Comparison of ENCODE assay signal across 26 cellular contexts in the genomic region with DNA sequence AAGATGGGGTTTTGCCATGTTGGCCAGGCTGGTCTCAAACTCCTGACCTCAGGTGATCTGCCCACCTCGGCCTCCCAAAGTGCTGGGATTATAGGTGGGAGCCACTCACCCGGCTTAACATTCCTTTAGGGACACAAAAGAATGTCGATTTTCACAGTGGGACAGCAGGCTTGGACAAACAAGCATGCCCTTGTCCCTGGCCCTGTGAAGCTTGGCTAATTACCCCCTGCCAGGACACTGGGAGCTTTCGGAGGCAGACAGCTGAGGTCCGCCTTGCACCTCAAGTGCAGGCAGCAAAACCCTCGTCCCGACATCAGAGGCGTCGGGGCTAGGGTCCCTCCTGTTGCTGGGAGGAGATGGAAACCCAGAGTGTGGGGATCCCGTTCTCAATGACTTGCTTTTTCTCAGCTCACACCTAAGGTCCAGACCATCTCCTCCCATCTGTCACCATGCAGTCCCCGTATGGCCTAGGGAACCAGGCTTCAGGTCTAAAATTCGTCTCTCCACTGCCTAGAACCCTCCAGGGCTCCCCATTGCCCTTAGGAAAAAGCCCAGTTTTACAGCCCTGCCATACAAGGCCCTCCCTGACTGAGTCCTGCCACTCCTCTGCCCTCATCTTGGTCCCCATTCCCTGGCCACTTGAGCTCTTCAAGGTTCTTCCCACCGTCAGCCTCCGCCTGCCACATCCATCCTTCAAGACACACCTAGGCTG. TPM values are rescaled to one million over a fixed set of nuclear protein-coding genes. Genes with fewer than 3 reads are reported as not detected.
A peak's percentile ranks its signal among the peaks of the same experiment; 100 is the strongest.
DNase-seq lines count a peak whose midpoint lies in the region; ATAC-seq and TF ChIP-seq lines count a peak whose summit lies in the region.
"Had no signal": no experiment of that assay in that cellular context is flagged by ENCODE, and none has a peak within 500 bp of the region (broad histone marks: within the 10 kb centered on the region; RNA-seq: fewer than 3 reads in every experiment).

No MANE protein-coding gene starts in this region.

- peaks cover 15% of the 10 kb centered on the region for H3K4me1 ChIP-seq in endodermal cell (ENCODE audit: control insufficient read depth, insufficient read depth, low read length)
- H3K4me1 ChIP-seq: breast epithelium had no signal

- peak overlapping the region; percentile 11 for H3K4me3 Mint-ChIP-seq in endodermal cell
- H3K4me3 Mint-ChIP-seq: activated T-cell treated with anti-CD3 and anti-CD28 coated beads, Interleukin-2, amount 50 U/mL, for 24 hours; natural killer cell; T-cell had no signal

- peaks cover 37% of the 10 kb centered on the region for H3K4me1 Mint-ChIP-seq in endodermal cell

- no peak overlapping the region for H3K4me3 ChIP-seq in H7 (ENCODE audit: insufficient read depth, low read depth, low read length)
- no peak overlapping the region for H3K4me3 ChIP-seq in endodermal cell (ENCODE audit: low read length)
- H3K4me3 ChIP-seq: adrenal gland, breast epithelium, PC-9, psoas muscle, skin epidermis, thoracic aorta had no signal

- H3K27me3 ChIP-seq in H7 (ENCODE audit: control insufficient read depth, insufficient read depth, low read length) (no peaks in the 10 kb centered on the region), endodermal cell (ENCODE audit: control insufficient read depth, insufficient read depth, low read length, poor library complexity, severe bottlenecking) (no peaks in the 10 kb centered on the region)
- H3K27me3 ChIP-seq: adrenal gland, breast epithelium had no signal

- DNase-seq in H7: peak; percentile 57
- DNase-seq in NCI-H146 treated with DMSO at 0.1 percent for 48 hours (lab: John Stamatoyannopoulos, UW; ENCODE audit: unreplicated experiment): peak; percentile 24
- DNase-seq in endodermal cell: peak; percentile 95
- DNase-seq in retina: peak; percentile 60
- no peak for DNase-seq in HPDE6-E6E7 (ENCODE audit: extremely low spot score)
- no peak for DNase-seq in NCI-H1436 (lab: John Stamatoyannopoulos, UW)
- DNase-seq: activated CD8-positive, alpha-beta memory T cell treated with anti-CD3 and anti-CD28 coated beads for 24 hours; activated T-cell treated with anti-CD3 and anti-CD28 coated beads, Interleukin-2, amount 50 U/mL, for 24 hours; adrenal gland; DMS 273 treated with DMSO at 0.1 percent for 48 hours; GF-D8; midbrain; natural killer cell; NCI-H1930; PC-9; psoas muscle; SHP77 treated with DMSO at 0.1 percent for 48 hours; stimulated activated CD4-positive, alpha-beta T cell treated with anti-CD3 and anti-CD28 coated beads, Interleukin-1b, Interleukin-23, amount 100 ng/mL, for 48 hours; T-cell had no signal

- no peaks in the 10 kb centered on the region for H3K9me3 ChIP-seq in endodermal cell (ENCODE audit: control insufficient read depth, low read length)
- H3K9me3 ChIP-seq: adrenal gland, breast epithelium, psoas muscle, thoracic aorta had no signal

- H3K36me3 ChIP-seq in H7 (replicated peaks; ENCODE audit: control insufficient read depth, insufficient read depth, low read length): no peaks in the 10 kb centered on the region
- no peaks in the 10 kb centered on the region for H3K36me3 ChIP-seq in endodermal cell (ENCODE audit: control insufficient read depth, insufficient read depth, low read length)
- H3K36me3 ChIP-seq: adrenal gland, breast epithelium, thoracic aorta had no signal

- no peaks in the 10 kb centered on the region for H3K9me3 Mint-ChIP-seq in endodermal cell
- H3K9me3 Mint-ChIP-seq: activated T-cell treated with anti-CD3 and anti-CD28 coated beads, Interleukin-2, amount 50 U/mL, for 24 hours; natural killer cell; T-cell had no signal

- peak overlapping the region; percentile 96 for H3K27ac Mint-ChIP-seq in endodermal cell
- H3K27ac Mint-ChIP-seq: activated T-cell treated with anti-CD3 and anti-CD28 coated beads, Interleukin-2, amount 50 U/mL, for 24 hours; natural killer cell; T-cell had no signal

- H3K27ac ChIP-seq in endodermal cell (ENCODE audit: low read depth, low read length): peak overlapping the region; percentile 54
- H3K27ac ChIP-seq: adrenal gland, breast epithelium, HL-60, KMS-11, PC-9, psoas muscle, skin epidermis, thoracic aorta had no signal

- ATAC-seq in HG02885 (IDR thresholded peaks at IDR 0.05; ENCODE audit: poor library complexity, unreplicated experiment) (no peak), GM19467 (IDR thresholded peaks at IDR 0.05; ENCODE audit: unreplicated experiment) (no peak)
- ATAC-seq: psoas muscle, T-cell had no signal

- peak overlapping the region; percentile 52 for H3K9ac ChIP-seq in endodermal cell (ENCODE audit: extremely low read depth, low read length, poor library complexity, severe bottlenecking)
- H3K9ac ChIP-seq: KMS-11 had no signal

- TF ChIP-seq CTCF in endodermal cell (conservative IDR thresholded peaks at IDR 0.05): no peak

- WGBS in endodermal cell (ENCODE audit: insufficient coverage in 1 of 2, insufficient read length in 1 of 2), 2 experiments: 43 to 48% methylated on average over 7 to 14 of the region's 14 CpGs

- no peaks in the 10 kb centered on the region for H3K27me3 Mint-ChIP-seq in endodermal cell (ENCODE audit: insufficient read depth)

- no peaks in the 10 kb centered on the region for H3K36me3 Mint-ChIP-seq in endodermal cell (ENCODE audit: low read depth)
- H3K36me3 Mint-ChIP-seq: natural killer cell, T-cell had no signal

RNA-seq across cellular contexts. Expression of a gene that starts 6.3 kb away (rescaled TPM):
- total RNA-seq in H7 (2014; rRNA removed; shearing (Covaris generic)): 30.1 and 43.6 TPM in 2 replicates
- 10 to 100 TPM; 44.3 to 57.2 TPM for total RNA-seq in endodermal cell
- 32.1 TPM for polyA plus RNA-seq in endodermal cell (2013, experiment 1 of 2)
- 33.9 TPM for polyA plus RNA-seq in endodermal cell (2013, experiment 2 of 2)

RNA-seq across cellular contexts. Expression of a gene that starts 28.7 kb away (rescaled TPM):
- 109 and 126 TPM in 2 replicates for total RNA-seq in H7 (2014; rRNA removed; shearing (Covaris generic))
- total RNA-seq in endodermal cell: 10 to 100 TPM; 56.7 to 71.6 TPM
- polyA plus RNA-seq in endodermal cell (2013, experiment 1 of 2): 51.0 TPM
- polyA plus RNA-seq in endodermal cell (2013, experiment 2 of 2): 47.1 TPM

Comparison
In these comparisons a context has a peak if more than half of its experiments do, and no peak if none do; other contexts are left out.
1. DNase-seq: peak in H7 (single experiment), NCI-H146 treated with DMSO at 0.1 percent for 48 hours (single experiment), endodermal cell (single experiment) and retina (single experiment); none in HPDE6-E6E7 (single experiment) and NCI-H1436 (single experiment).